Comparison of ENCODE assay signal across 1 cellular context in genomic region chr21:39385299-39386145, GRCh38.
A peak's percentile ranks its signal among the peaks of the same experiment; 100 is the strongest.
TF ChIP-seq lines count a peak whose summit lies in the region.

No MANE protein-coding gene starts in this region.

TF ChIP-seq in HepG2, 621 proteins besides CTCF, POLR2A, EP300 and RAD21 (continued from another document and continues in another):
- no peak for TF ChIP-seq ZBTB10 (CRISPR knock-in tag; IDR thresholded peaks at IDR 0.05; ENCODE audit: borderline replicate concordance)
- peak; percentile 22; the same call in 1 of the 2 replicates for TF ChIP-seq RFXAP (CRISPR knock-in tag; IDR thresholded peaks at IDR 0.05; ENCODE audit: borderline replicate concordance)
- TF ChIP-seq MIER3 (CRISPR knock-in tag; IDR thresholded peaks at IDR 0.05; ENCODE audit: borderline replicate concordance), result peak; percentile 87; the same call in 1 of the 2 replicates
- TF ChIP-seq SNAPC2 (CRISPR knock-in tag; IDR thresholded peaks at IDR 0.05), result no peak
- TF ChIP-seq TOE1 (CRISPR knock-in tag; IDR thresholded peaks at IDR 0.05), result peak; percentile 78; the same call in 1 of the 2 replicates
- TF ChIP-seq CENPT (CRISPR knock-in tag; IDR thresholded peaks at IDR 0.05; ENCODE audit: low read depth), result no peak
- 0 out of 2 replicates have a peak, but pooled peaks have one; percentile 55 for TF ChIP-seq ZNF747 (CRISPR knock-in tag; IDR thresholded peaks at IDR 0.05; ENCODE audit: borderline replicate concordance)
- TF ChIP-seq YEATS2 (CRISPR knock-in tag; IDR thresholded peaks at IDR 0.05; ENCODE audit: borderline replicate concordance), result peak; percentile 50; the same call in 1 of the 2 replicates
- TF ChIP-seq HNRNPUL1 (IDR thresholded peaks at IDR 0.05; ENCODE audit: low read depth, low read length), result no peak
- TF ChIP-seq TERF1 (CRISPR knock-in tag; IDR thresholded peaks at IDR 0.05), result no peak
- TF ChIP-seq CREB1 (IDR thresholded peaks at IDR 0.05), result 0 out of 2 replicates have a peak, but pooled peaks have one; percentile 2
- no peak for TF ChIP-seq CREB1 (CRISPR knock-in tag; IDR thresholded peaks at IDR 0.05)
- TF ChIP-seq ZNF432 (CRISPR knock-in tag; IDR thresholded peaks at IDR 0.05; ENCODE audit: borderline replicate concordance), result no peak
- TF ChIP-seq MEIS2 (CRISPR knock-in tag; IDR thresholded peaks at IDR 0.05), result peak; percentile 56
- TF ChIP-seq TIGD3 (CRISPR knock-in tag; IDR thresholded peaks at IDR 0.05; ENCODE audit: borderline replicate concordance), result no peak
- peak; percentile 32; the same call in 1 of the 2 replicates for TF ChIP-seq ZNF629 (CRISPR knock-in tag; conservative IDR thresholded peaks at IDR 0.05)
- peak; percentile 50; the same call in 1 of the 2 replicates for TF ChIP-seq PHF8 (CRISPR knock-in tag; IDR thresholded peaks at IDR 0.05)
- peak; percentile 83 for TF ChIP-seq ZNF12 (CRISPR knock-in tag; IDR thresholded peaks at IDR 0.05)
- TF ChIP-seq TCF7 (IDR thresholded peaks at IDR 0.05; ENCODE audit: low read depth), result no peak
- no peak for TF ChIP-seq CEBPG (CRISPR knock-in tag; IDR thresholded peaks at IDR 0.05)
- no peak for TF ChIP-seq MAFG (CRISPR knock-in tag; IDR thresholded peaks at IDR 0.05)
- no peak for TF ChIP-seq TOPORS (CRISPR knock-in tag; IDR thresholded peaks at IDR 0.05)
- TF ChIP-seq DDIT3 (CRISPR knock-in tag; IDR thresholded peaks at IDR 0.05), result 0 out of 2 replicates have a peak, but pooled peaks have one; percentile 25
- TF ChIP-seq MBNL3 (CRISPR knock-in tag; conservative IDR thresholded peaks at IDR 0.05), result no peak
- peak; percentile 89 for TF ChIP-seq ZMYM2 (CRISPR knock-in tag; IDR thresholded peaks at IDR 0.05)
- TF ChIP-seq HCFC1 (IDR thresholded peaks at IDR 0.05; ENCODE audit: low read depth, low read length), result no peak; the same call in 1 of the 2 replicates
- TF ChIP-seq ZNF549 (CRISPR knock-in tag; IDR thresholded peaks at IDR 0.05), result no peak
- TF ChIP-seq ZNF234 (CRISPR knock-in tag; conservative IDR thresholded peaks at IDR 0.05), result no peak
- TF ChIP-seq RARA (CRISPR knock-in tag; IDR thresholded peaks at IDR 0.05), result peak; percentile 69
- TF ChIP-seq TEF (CRISPR knock-in tag; IDR thresholded peaks at IDR 0.05), result no peak
- no peak for TF ChIP-seq ZNF512B (CRISPR knock-in tag; IDR thresholded peaks at IDR 0.05; ENCODE audit: borderline replicate concordance)
- peak; percentile 85 for TF ChIP-seq ARID5B (CRISPR knock-in tag; IDR thresholded peaks at IDR 0.05)
- TF ChIP-seq TFAP4 (IDR thresholded peaks at IDR 0.05; ENCODE audit: borderline replicate concordance, low read depth), result peak; percentile 14; the same call in 1 of the 2 replicates
- TF ChIP-seq ZNF672 (CRISPR knock-in tag; IDR thresholded peaks at IDR 0.05), result no peak
- peak; percentile 74 for TF ChIP-seq SRSF1 (optimal IDR thresholded peaks at IDR 0.05; ENCODE audit: low read depth, low read length)
- TF ChIP-seq ZNF574 (CRISPR knock-in tag; IDR thresholded peaks at IDR 0.05), result peak; percentile 54
- TF ChIP-seq RFX3 (CRISPR knock-in tag; IDR thresholded peaks at IDR 0.05), result no peak
- no peak for TF ChIP-seq ZBTB37 (CRISPR knock-in tag; IDR thresholded peaks at IDR 0.05)
- TF ChIP-seq JUND (CRISPR knock-in tag; IDR thresholded peaks at IDR 0.05), result no peak
- no peak for TF ChIP-seq ZNF550 (CRISPR knock-in tag; IDR thresholded peaks at IDR 0.05; ENCODE audit: borderline replicate concordance)
- no peak for TF ChIP-seq ETV6 (CRISPR knock-in tag; conservative IDR thresholded peaks at IDR 0.05)
- peak; percentile 51 for TF ChIP-seq YY1 (IDR thresholded peaks at IDR 0.05; ENCODE audit: insufficient read depth, insufficient replicate concordance, low read depth, low read length)
- TF ChIP-seq SMARCE1 (IDR thresholded peaks at IDR 0.05; ENCODE audit: borderline replicate concordance), result no peak
- peak; percentile 79 for TF ChIP-seq MAX (IDR thresholded peaks at IDR 0.05)
- peak; percentile 76; the same call in 1 of the 2 replicates for TF ChIP-seq ZBTB3 (CRISPR knock-in tag; IDR thresholded peaks at IDR 0.05; ENCODE audit: borderline replicate concordance, low read depth)
- peak; percentile 93 for TF ChIP-seq RBFOX2 (IDR thresholded peaks at IDR 0.05; ENCODE audit: low read depth, low read length)
